In genomic region chr20:40481743-40482458, GRCh38 we compare ENCODE assay signal across 29 cellular contexts.
"Had no signal": no experiment of that assay in that cellular context is flagged by ENCODE, and none has a peak within 500 bp of the region (broad histone marks: within the 10 kb centered on the region; RNA-seq: fewer than 3 reads in every experiment).

No MANE protein-coding gene starts in this region.

- H3K36me3 Mint-ChIP-seq: naive thymus-derived CD4-positive, alpha-beta T cell; stimulated activated naive B cell treated with anti-CD40 and anti-IgM and Interleukin-4, amounts not matched to agents 10 μg/mL and 1 μg/mL and 100 μg/mL, for 72 hours had no signal

- DNase-seq: cortex of kidney; dorsolateral prefrontal cortex; effector CD4-positive, alpha-beta T cell; foreskin melanocyte; glutamatergic neuron; heart right ventricle; hippocampal formation; left cardiac atrium; left lung; mesenchymal stem cell; midbrain; naive thymus-derived CD4-positive, alpha-beta T cell; nephron progenitor cell; nucleus accumbens; ovary; posterior cingulate gyrus; psoas muscle; right cardiac atrium; spleen; stimulated activated CD4-positive, alpha-beta T cell treated with anti-CD3 and anti-CD28 coated beads, Interleukin-15, amount 100 ng/mL, for 24 hours; stimulated activated CD4-positive, alpha-beta T cell treated with anti-CD3 and anti-CD28 coated beads, Interleukin-2, amount 100 ng/mL, for 48 hours; stimulated activated naive B cell treated with anti-CD40 and anti-IgM and Interleukin-4, amounts not matched to agents 10 μg/mL and 1 μg/mL and 100 μg/mL, for 72 hours; upper lobe of left lung had no signal

- H3K36me3 ChIP-seq: heart right ventricle, left lung, ovary, spleen, thoracic aorta, tibial nerve, upper lobe of left lung had no signal

- ATAC-seq: esophagus mucosa; left cardiac atrium; left lung; naive thymus-derived CD4-positive, alpha-beta T cell; stimulated activated naive B cell treated with anti-CD40 and anti-IgM and Interleukin-4, amounts not matched to agents 10 μg/mL and 1 μg/mL and 100 μg/mL, for 72 hours had no signal

- H3K27ac ChIP-seq: dorsolateral prefrontal cortex, epithelial cell of prostate, heart right ventricle, left lung, ovary, psoas muscle, spleen, thoracic aorta, tibial nerve, upper lobe of left lung had no signal

- H3K9me3 Mint-ChIP-seq: nephron progenitor cell; stimulated activated naive B cell treated with anti-CD40 and anti-IgM and Interleukin-4, amounts not matched to agents 10 μg/mL and 1 μg/mL and 100 μg/mL, for 72 hours; stimulated activated naive CD8-positive, alpha-beta T cell treated with anti-CD3 and anti-CD28 coated beads, Interleukin-15, Interleukin-2, amounts not matched to agents 100 ng/mL and 50 ng/mL, for 24 hours had no signal

- H3K4me3 ChIP-seq: dorsolateral prefrontal cortex, heart right ventricle, left lung, ovary, psoas muscle, skin epidermis, spleen, thoracic aorta, tibial nerve, upper lobe of left lung had no signal

- H3K9me3 ChIP-seq: ovary, psoas muscle had no signal

- H3K27me3 ChIP-seq: left lung, ovary, spleen, tibial nerve, upper lobe of left lung had no signal

- H3K4me1 ChIP-seq: left lung, psoas muscle, spleen, upper lobe of left lung had no signal

- H3K27ac Mint-ChIP-seq: naive thymus-derived CD4-positive, alpha-beta T cell; nephron progenitor cell; stimulated activated naive B cell treated with anti-CD40 and anti-IgM and Interleukin-4, amounts not matched to agents 10 μg/mL and 1 μg/mL and 100 μg/mL, for 72 hours; stimulated activated naive CD8-positive, alpha-beta T cell treated with anti-CD3 and anti-CD28 coated beads, Interleukin-15, Interleukin-2, amounts not matched to agents 100 ng/mL and 50 ng/mL, for 24 hours had no signal

- H3K4me1 Mint-ChIP-seq: nephron progenitor cell; stimulated activated naive B cell treated with anti-CD40 and anti-IgM and Interleukin-4, amounts not matched to agents 10 μg/mL and 1 μg/mL and 100 μg/mL, for 72 hours had no signal

- H3K4me3 Mint-ChIP-seq: naive thymus-derived CD4-positive, alpha-beta T cell; nephron progenitor cell; stimulated activated naive B cell treated with anti-CD40 and anti-IgM and Interleukin-4, amounts not matched to agents 10 μg/mL and 1 μg/mL and 100 μg/mL, for 72 hours; stimulated activated naive CD8-positive, alpha-beta T cell treated with anti-CD3 and anti-CD28 coated beads, Interleukin-15, Interleukin-2, amounts not matched to agents 100 ng/mL and 50 ng/mL, for 24 hours had no signal
